ENCODE assay signal across 17 cellular contexts in genomic region chr6:152979116-152979515, GRCh38. TPM values are rescaled to one million over a fixed set of nuclear protein-coding genes. Genes with fewer than 3 reads are reported as not detected.
A peak's percentile ranks its signal among the peaks of the same experiment; 100 is the strongest.
DNase-seq lines count a peak whose midpoint lies in the region; TF ChIP-seq lines count a peak whose summit lies in the region.
"Had no signal": no experiment of that assay in that cellular context is flagged by ENCODE, and none has a peak within 500 bp of the region (broad histone marks: within the 10 kb centered on the region; RNA-seq: fewer than 3 reads in every experiment).

No MANE protein-coding gene starts in this region.

- no peaks in the 10 kb centered on the region for H3K36me3 ChIP-seq in thymus (ENCODE audit: control insufficient read depth, insufficient read depth)

- CTCF ChIA-PET in activated naive CD4-positive, alpha-beta T cell treated with anti-CD3 and anti-CD28 coated beads, Interleukin-2, amount 10 ng/mL, durations not matched to agents 7 days and 5 days (lab: Charles Lee), result no interaction called here

- no peak overlapping the region for H3K27ac Mint-ChIP-seq in activated naive CD4-positive, alpha-beta T cell treated with anti-CD3 and anti-CD28 coated beads, Interleukin-2, amount 10 ng/mL, durations not matched to agents 7 days and 5 days
- H3K27ac Mint-ChIP-seq in brain, result peak overlapping the region in 1 of 5 experiments; percentile 14
- H3K27ac Mint-ChIP-seq: activated naive CD4-positive, alpha-beta T cell treated with anti-CD3 and anti-CD28 coated beads, Interleukin-2, amount 50 U/mL, for 24 hours; nephron had no signal

- no peak for DNase-seq in activated naive CD4-positive, alpha-beta T cell treated with anti-CD3 and anti-CD28 coated beads, Interleukin-2, amount 10 ng/mL, durations not matched to agents 7 days and 5 days
- DNase-seq in activated naive CD4-positive, alpha-beta T cell (lab: John Stamatoyannopoulos, UW), result no peak
- DNase-seq in M059J (ENCODE audit: low read depth) (peak; percentile 54), OCI-M2 (lab: John Stamatoyannopoulos, UW; ENCODE audit: unreplicated experiment) (no peak), hypothalamus (lab: John Stamatoyannopoulos, UW) (no peak)
- DNase-seq in stimulated activated naive CD4-positive, alpha-beta T cell (lab: John Stamatoyannopoulos, UW), result no peak
- DNase-seq: Caco-2, caudate nucleus, gastrocnemius medialis, GF-D8, NCI-H1105 treated with DMSO at 0.1 percent for 48 hours, right cardiac atrium, thyroid gland had no signal

- H3K4me3 ChIP-seq in thymus (ENCODE audit: low read length), result peak overlapping the region; percentile 2
- H3K4me3 ChIP-seq: gastrocnemius medialis, thyroid gland had no signal

- no peak for TF ChIP-seq CTCF in brain (conservative IDR thresholded peaks at IDR 0.05)

- no peaks in the 10 kb centered on the region for H3K27me3 ChIP-seq in thymus (ENCODE audit: control insufficient read depth, insufficient read depth)
- H3K27me3 ChIP-seq: gastrocnemius medialis, thyroid gland had no signal

- no peaks in the 10 kb centered on the region for H3K27me3 Mint-ChIP-seq in activated naive CD4-positive, alpha-beta T cell treated with anti-CD3 and anti-CD28 coated beads, Interleukin-2, amount 10 ng/mL, durations not matched to agents 7 days and 5 days
- peaks cover 15% of the 10 kb centered on the region for H3K27me3 Mint-ChIP-seq in brain
- H3K27me3 Mint-ChIP-seq: activated naive CD4-positive, alpha-beta T cell treated with anti-CD3 and anti-CD28 coated beads, Interleukin-2, amount 50 U/mL, for 24 hours had no signal

- WGBS in thymus, result 94% methylated on average over 1 of the region's 1 CpG

- no peaks in the 10 kb centered on the region for H3K9me3 Mint-ChIP-seq in activated naive CD4-positive, alpha-beta T cell treated with anti-CD3 and anti-CD28 coated beads, Interleukin-2, amount 10 ng/mL, durations not matched to agents 7 days and 5 days
- peaks cover 0 to 4% (median 0%) of the 10 kb centered on the region in 5 experiments for H3K9me3 Mint-ChIP-seq in brain

- H3K9me3 ChIP-seq in thymus (ENCODE audit: control insufficient read depth), result no peaks in the 10 kb centered on the region
- H3K9me3 ChIP-seq: Caco-2, gastrocnemius medialis, thyroid gland had no signal

- H3K4me1 Mint-ChIP-seq in activated naive CD4-positive, alpha-beta T cell treated with anti-CD3 and anti-CD28 coated beads, Interleukin-2, amount 10 ng/mL, durations not matched to agents 7 days and 5 days, result peaks cover 65% of the 10 kb centered on the region
- peaks cover 76% of the 10 kb centered on the region for H3K4me1 Mint-ChIP-seq in brain

- peak overlapping the region; percentile 42 for H3K4me3 Mint-ChIP-seq in activated naive CD4-positive, alpha-beta T cell treated with anti-CD3 and anti-CD28 coated beads, Interleukin-2, amount 10 ng/mL, durations not matched to agents 7 days and 5 days
- peak overlapping the region in 3 of 5 experiments; percentile 46 to 52 (median 51) for H3K4me3 Mint-ChIP-seq in brain
- H3K4me3 Mint-ChIP-seq: activated naive CD4-positive, alpha-beta T cell treated with anti-CD3 and anti-CD28 coated beads, Interleukin-2, amount 50 U/mL, for 24 hours had no signal

- H3K27ac ChIP-seq in thymus (ENCODE audit: low read depth), result no peak overlapping the region
- H3K27ac ChIP-seq: gastrocnemius medialis, thyroid gland had no signal

- peaks cover 67% of the 10 kb centered on the region for H3K36me3 Mint-ChIP-seq in activated naive CD4-positive, alpha-beta T cell treated with anti-CD3 and anti-CD28 coated beads, Interleukin-2, amount 10 ng/mL, durations not matched to agents 7 days and 5 days
- peaks cover 13% of the 10 kb centered on the region for H3K36me3 Mint-ChIP-seq in brain

- peaks cover 11% of the 10 kb centered on the region for H3K4me1 ChIP-seq in thymus (ENCODE audit: control insufficient read depth, insufficient read depth, low read length)

RNA-seq across cellular contexts. Expression of gene FBXO5, which starts 3.7 kb away (rescaled TPM):
- total RNA-seq in M059J (2014; rRNA removed; shearing (Covaris generic)), result 75.3 and 103 TPM in 2 replicates
- 16.7 TPM for polyA plus RNA-seq in brain (ENCODE audit: insufficient read depth, low read depth, low replicate concordance)
- 6.4 TPM for polyA plus RNA-seq in thymus

RNA-seq across cellular contexts. Expression of gene MTRF1L, which starts 23.4 kb away (rescaled TPM):
- 20.4 and 27.3 TPM in 2 replicates for total RNA-seq in M059J (2014; rRNA removed; shearing (Covaris generic))
- 11.7 TPM for polyA plus RNA-seq in brain (ENCODE audit: insufficient read depth, low read depth, low replicate concordance)
- 10.0 TPM for polyA plus RNA-seq in thymus
